13 cellular contexts compared by ENCODE assay signal in the genomic region with DNA sequence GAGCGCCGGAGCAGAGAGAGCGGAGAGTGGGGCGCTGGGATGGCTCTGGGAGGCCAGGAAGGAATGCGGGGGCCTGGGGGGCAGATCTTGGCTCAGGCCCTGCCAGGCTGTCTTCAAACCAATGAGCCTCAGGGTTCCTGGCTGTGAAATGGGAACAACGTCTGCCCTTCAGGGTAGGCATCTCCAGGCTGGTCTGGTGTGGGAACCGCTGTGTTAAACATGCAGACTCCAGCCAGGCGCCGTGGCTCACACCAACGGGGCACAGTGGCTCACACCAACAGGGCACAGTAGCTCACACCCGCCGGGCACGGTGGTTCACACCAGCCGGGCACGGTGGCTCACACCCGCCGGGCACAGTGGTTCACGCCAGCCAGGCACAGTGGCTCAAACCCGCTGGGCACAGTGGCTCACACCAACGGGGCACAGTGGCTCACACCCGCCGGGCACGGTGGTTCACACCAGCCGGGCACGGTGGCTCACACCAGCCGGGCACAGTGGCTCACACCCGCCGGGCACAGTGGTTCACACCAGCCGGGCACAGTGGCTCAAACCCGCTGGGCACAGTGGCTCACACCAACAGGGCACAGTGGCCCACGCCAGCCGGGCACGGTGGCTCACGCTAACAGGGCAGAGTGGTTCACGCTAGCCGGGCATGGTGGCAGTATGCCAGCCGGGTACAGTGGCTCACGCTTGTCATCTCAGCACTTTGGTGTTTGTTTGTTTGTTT. TPM values are rescaled to one million over a fixed set of nuclear protein-coding genes. Genes with fewer than 3 reads are reported as not detected.
DNase-seq lines count a peak whose midpoint lies in the region; ATAC-seq, FAIRE-seq and TF ChIP-seq lines count a peak whose summit lies in the region.
"Had no signal": no experiment of that assay in that cellular context is flagged by ENCODE, and none has a peak within 500 bp of the region (broad histone marks: within the 10 kb centered on the region; RNA-seq: fewer than 3 reads in every experiment).

No MANE protein-coding gene starts in this region.

- POLR2A ChIA-PET in A549 (lab: Yijun Ruan, JAX), result interaction anchor here (0.6 kb wide), 1 partner anchor 10 kb away, joined by 3 read pairs; no protein-coding TSS in a partner anchor
- POLR2A ChIA-PET in HEK293 (lab: Yijun Ruan, JAX), result no interaction called here

- TF ChIP-seq RAD21 in A549 (conservative IDR thresholded peaks at IDR 0.05 in 1 of 2, IDR thresholded peaks at IDR 0.05 in 1 of 2), result no peak

- TF ChIP-seq POLR2A in A549 (IDR thresholded peaks at IDR 0.05; ENCODE audit: low read length), result no peak

- no peak for TF ChIP-seq CTCF in A549 (IDR thresholded peaks at IDR 0.05)
- TF ChIP-seq CTCF in HEK293 (tag by site-specific recombination; IDR thresholded peaks at IDR 0.05), result no peak

- peaks cover 19% of the 10 kb centered on the region for H3K4me1 ChIP-seq in A549
- peaks cover 5% of the 10 kb centered on the region; the same call in 1 of the 2 replicates for H3K4me1 ChIP-seq in HEK293 (ENCODE audit: control insufficient read depth, insufficient read depth, low read length)
- H3K4me1 ChIP-seq in mesodermal cell (ENCODE audit: control insufficient read depth, insufficient read depth, low read length, poor library complexity, severe bottlenecking), result no peaks in the 10 kb centered on the region

- peak overlapping the region; percentile 78 to 99 for H3K27ac ChIP-seq in A549
- no peak overlapping the region for H3K27ac ChIP-seq in HEK293 (ENCODE audit: extremely low read depth, low read depth, low read length)
- peak overlapping the region; percentile 29 for H3K27ac ChIP-seq in cingulate gyrus (ENCODE audit: low read depth, low read length)
- peak overlapping the region; percentile 52 for H3K27ac ChIP-seq in mesodermal cell (ENCODE audit: low read depth, low read length, severe bottlenecking)
- H3K27ac ChIP-seq: hepatocyte had no signal

- CTCF ChIA-PET in A549 (lab: Yijun Ruan, JAX), result interaction anchor here (0.9 to 2.4 kb wide), 3 partner anchors 9 to 12 kb away, joined by 3 to 9 read pairs (median 4); no protein-coding TSS in a partner anchor
- CTCF ChIA-PET in HEK293 (lab: Yijun Ruan, JAX), result interaction anchor here (0.9 kb wide), 1 partner anchor 9 kb away, joined by 3 read pairs; no protein-coding TSS in a partner anchor

- ATAC-seq in A549 (no peak), HG03565 (IDR thresholded peaks at IDR 0.05; ENCODE audit: unreplicated experiment) (no peak), HG03280 (IDR thresholded peaks at IDR 0.05; ENCODE audit: unreplicated experiment) (no peak)

- DNase-seq in A549 (ENCODE audit: low read depth in 1 of 2, low spot score in 1 of 2) (no peak), EL (no peak), AG08396 (ENCODE audit: low spot score) (no peak)
- DNase-seq: CD4-positive, alpha-beta memory T cell; cerebellar nuclear complex; NCI-H187 treated with DMSO at 0.1 percent for 48 hours had no signal

- TF ChIP-seq EP300 in A549 (IDR thresholded peaks at IDR 0.05), result no peak

- H3K36me3 ChIP-seq in HEK293 (ENCODE audit: control insufficient read depth in 2 of 2, insufficient read depth in 1 of 2, low read length in 2 of 2), result no peaks in the 10 kb centered on the region
- H3K36me3 ChIP-seq in mesodermal cell (ENCODE audit: control insufficient read depth, insufficient read depth, low read length), result no peaks in the 10 kb centered on the region

- no peak for FAIRE-seq in A549 (lab: Jason Lieb, UNC)
- FAIRE-seq: urothelium cell line had no signal

- H3K9me3 ChIP-seq in A549 (no peaks in the 10 kb centered on the region), HEK293 (ENCODE audit: control insufficient read depth, insufficient read depth, low read depth, low read length) (no peaks in the 10 kb centered on the region), mesodermal cell (ENCODE audit: control insufficient read depth, low read length) (no peaks in the 10 kb centered on the region)

- WGBS in A549 (ENCODE audit: missing lambda C conversion rate), result 88% methylated on average over 25 of the region's 38 CpGs
- WGBS in mesodermal cell (ENCODE audit: insufficient coverage in 2 of 2), 2 experiments, result 90% methylated on average over 34 to 38 of the region's 38 CpGs

- H3K4me3 ChIP-seq in A549, result peak overlapping the region; percentile 40; the same call in 2 of the 3 replicates
- H3K4me3 ChIP-seq in HEK293 (ENCODE audit: low read depth, low read length), result no peak overlapping the region
- H3K4me3 ChIP-seq in mesodermal cell (ENCODE audit: extremely low read depth, insufficient read depth, low read length, poor library complexity, severe bottlenecking), result peak overlapping the region; percentile 36
- H3K4me3 ChIP-seq: hepatocyte had no signal

- H3K4me2 ChIP-seq in A549, result peak overlapping the region; percentile 87
- H3K4me2 ChIP-seq: hepatocyte had no signal

TF ChIP-seq in A549, 52 proteins besides CTCF, POLR2A, EP300 and RAD21:
- TF ChIP-seq MAFK (IDR thresholded peaks at IDR 0.05; ENCODE audit: partially characterized antibody), result no peak
- 0 out of 2 replicates have a peak, but pooled peaks have one; percentile 37 for TF ChIP-seq KDM1A (IDR thresholded peaks at IDR 0.05; ENCODE audit: low read depth)
- no peak for TF ChIP-seq RARB (CRISPR knock-in tag; IDR thresholded peaks at IDR 0.05)

TF ChIP-seq in HEK293, 187 proteins besides CTCF, POLR2A, EP300 and RAD21 (continues in another document):
- TF ChIP-seq GFI1B (tag by site-specific recombination; IDR thresholded peaks at IDR 0.05), result no peak
- TF ChIP-seq ZBTB49 (tag by site-specific recombination; IDR thresholded peaks at IDR 0.05; ENCODE audit: low read depth), result no peak
- TF ChIP-seq YY2 (tag by site-specific recombination; IDR thresholded peaks at IDR 0.05), result no peak
- TF ChIP-seq SETDB1 (IDR thresholded peaks at IDR 0.05; ENCODE audit: insufficient read length, low read length), result no peak
- TF ChIP-seq, protein P1, sequence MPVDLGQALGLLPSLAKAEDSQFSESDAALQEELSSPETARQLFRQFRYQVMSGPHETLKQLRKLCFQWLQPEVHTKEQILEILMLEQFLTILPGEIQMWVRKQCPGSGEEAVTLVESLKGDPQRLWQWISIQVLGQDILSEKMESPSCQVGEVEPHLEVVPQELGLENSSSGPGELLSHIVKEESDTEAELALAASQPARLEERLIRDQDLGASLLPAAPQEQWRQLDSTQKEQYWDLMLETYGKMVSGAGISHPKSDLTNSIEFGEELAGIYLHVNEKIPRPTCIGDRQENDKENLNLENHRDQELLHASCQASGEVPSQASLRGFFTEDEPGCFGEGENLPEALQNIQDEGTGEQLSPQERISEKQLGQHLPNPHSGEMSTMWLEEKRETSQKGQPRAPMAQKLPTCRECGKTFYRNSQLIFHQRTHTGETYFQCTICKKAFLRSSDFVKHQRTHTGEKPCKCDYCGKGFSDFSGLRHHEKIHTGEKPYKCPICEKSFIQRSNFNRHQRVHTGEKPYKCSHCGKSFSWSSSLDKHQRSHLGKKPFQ (tag by site-specific recombination; IDR thresholded peaks at IDR 0.05), result peak; percentile 99
- no peak for TF ChIP-seq ZNF140 (tag by site-specific recombination; IDR thresholded peaks at IDR 0.05)

RNA-seq across cellular contexts. Expression of gene EFNA2, which starts 40.1 kb away (rescaled TPM):
- 0.16 and 0.24 TPM in 2 replicates for polyA plus RNA-seq in A549 (2011; rRNA removed)
- polyA plus RNA-seq in A549 (2012; cell fraction: cytosol; rRNA removed), result 0.62 and 0.97 TPM in 2 replicates
- polyA plus RNA-seq in A549 (2012; cell fraction: nucleus; rRNA removed), result 1.3 and 1.5 TPM in 2 replicates
- polyA plus RNA-seq in A549 (2017; fragmentation: RNase III; extraction: RNeasy Plus Mini Kit Qiagen cat#74134 plus additional on column Dnase treatment), result 0.84 to 1.3 TPM (median 1.2 TPM) in 3 replicates
- 0.29 TPM in 1 of 2 replicates, not detected in the other for polyA minus RNA-seq in A549 (2011; rRNA and poly(A)+ RNA removed)
- polyA plus RNA-seq in mesodermal cell (2013, experiment 1 of 2), result 21.0 TPM
- 13.1 TPM for polyA plus RNA-seq in mesodermal cell (2013, experiment 2 of 2)
- polyA plus RNA-seq: CD4-positive, alpha-beta memory T cell had no signal

RNA-seq across cellular contexts. Expression of gene FAM174C, which starts 50.4 kb away (rescaled TPM):
- polyA plus RNA-seq in A549 (2011; rRNA removed) (22.7 and 24.8 TPM in 2 replicates), A549 (2017; fragmentation: RNase III; extraction: RNeasy Plus Mini Kit Qiagen cat#74134 plus additional on column Dnase treatment) (35.6 to 37.6 TPM (median 37.1 TPM) in 3 replicates)
- polyA plus RNA-seq in A549 (2012; cell fraction: cytosol; rRNA removed), result 96.5 and 113 TPM in 2 replicates
- 61.6 and 78.1 TPM in 2 replicates for polyA plus RNA-seq in A549 (2012; cell fraction: nucleus; rRNA removed)
- polyA minus RNA-seq in A549 (2011; rRNA and poly(A)+ RNA removed), result 5.3 and 6.7 TPM in 2 replicates
- polyA plus RNA-seq in mesodermal cell (2013, experiment 1 of 2), result 22.1 TPM
- 19.2 TPM for polyA plus RNA-seq in mesodermal cell (2013, experiment 2 of 2)

RNA-seq across cellular contexts. Expression of gene CIRBP, which starts 56.6 kb away (rescaled TPM):
- polyA plus RNA-seq in A549 (2011; rRNA removed), result 92.4 and 151 TPM in 2 replicates
- polyA plus RNA-seq in A549 (2012; cell fraction: cytosol; rRNA removed), result 111 and 147 TPM in 2 replicates
- polyA plus RNA-seq in A549 (2012; cell fraction: nucleus; rRNA removed), result 246 and 410 TPM in 2 replicates
- 178 to 201 TPM (median 189 TPM) in 3 replicates for polyA plus RNA-seq in A549 (2017; fragmentation: RNase III; extraction: RNeasy Plus Mini Kit Qiagen cat#74134 plus additional on column Dnase treatment)
- 38.3 and 44.0 TPM in 2 replicates for polyA minus RNA-seq in A549 (2011; rRNA and poly(A)+ RNA removed)
- polyA plus RNA-seq in mesodermal cell (2013, experiment 1 of 2), result 231 TPM
- 221 TPM for polyA plus RNA-seq in mesodermal cell (2013, experiment 2 of 2)

RNA-seq across cellular contexts. Expression of gene NDUFS7, which starts 58.0 kb away (rescaled TPM):
- polyA plus RNA-seq in A549 (2011; rRNA removed) (18.6 and 19.3 TPM in 2 replicates), A549 (2017; fragmentation: RNase III; extraction: RNeasy Plus Mini Kit Qiagen cat#74134 plus additional on column Dnase treatment) (68.4 to 72.8 TPM (median 68.9 TPM) in 3 replicates)
- polyA plus RNA-seq in A549 (2012; cell fraction: cytosol; rRNA removed), result 129 and 157 TPM in 2 replicates
- 103 and 186 TPM in 2 replicates for polyA plus RNA-seq in A549 (2012; cell fraction: nucleus; rRNA removed)
- 8.1 and 19.8 TPM in 2 replicates for polyA minus RNA-seq in A549 (2011; rRNA and poly(A)+ RNA removed)
- polyA plus RNA-seq in mesodermal cell (2013, experiment 1 of 2), result 83.3 TPM
- polyA plus RNA-seq in mesodermal cell (2013, experiment 2 of 2), result 74.8 TPM
